In the genomic region with DNA sequence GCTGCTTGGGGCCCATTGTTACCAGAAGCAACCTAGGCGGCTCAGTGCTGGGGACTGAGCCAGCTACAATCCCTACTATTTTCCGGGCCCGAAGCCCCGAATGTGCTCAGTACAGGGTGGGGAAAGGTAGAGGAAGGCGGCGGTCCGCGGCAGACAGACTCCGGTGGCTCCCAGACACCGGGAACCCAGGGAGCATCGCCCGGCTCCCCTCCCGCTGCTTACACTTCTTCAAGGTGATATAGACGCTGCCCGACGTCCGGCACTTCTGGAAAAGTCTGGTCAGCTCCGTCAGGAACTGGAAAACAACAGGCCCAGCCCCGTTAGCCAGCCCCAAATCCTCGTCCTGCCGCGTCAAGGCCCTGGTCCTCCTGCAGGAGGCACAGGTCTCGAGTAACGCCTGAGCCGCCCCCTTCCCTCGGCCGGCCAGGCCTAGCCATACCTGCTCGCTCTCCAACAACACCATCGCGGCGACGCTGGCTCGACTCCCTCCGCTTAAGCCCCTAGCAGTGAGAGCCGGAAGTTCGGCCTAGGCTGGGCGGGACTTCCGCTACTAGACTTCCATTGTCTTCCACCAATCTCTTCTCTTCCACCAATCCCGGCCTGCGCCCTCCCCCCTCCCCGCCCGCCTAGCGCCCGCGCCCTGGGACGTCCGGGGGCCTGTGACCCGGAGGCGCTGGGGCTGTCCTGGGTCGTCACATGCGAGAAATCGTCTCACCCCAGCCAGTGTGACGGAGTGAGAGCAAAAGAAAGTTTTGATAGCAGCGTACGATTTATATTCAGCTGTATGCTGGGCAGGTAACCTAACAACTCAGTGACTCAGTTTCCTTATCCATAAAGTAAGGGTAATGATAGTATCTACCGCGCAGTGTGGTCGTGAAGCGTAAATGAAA, we compare ENCODE assay signal across 1 cellular context.
TF ChIP-seq lines count a peak whose summit lies in the region.

A gene with protein sequence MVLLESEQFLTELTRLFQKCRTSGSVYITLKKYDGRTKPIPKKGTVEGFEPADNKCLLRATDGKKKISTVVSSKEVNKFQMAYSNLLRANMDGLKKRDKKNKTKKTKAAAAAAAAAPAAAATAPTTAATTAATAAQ (minus strand): TSS at position 528 of the 890 bp plus-strand sequence. CDS start 65 bp downstream, at position 463.

TF ChIP-seq in HepG2, 621 proteins besides CTCF, POLR2A, EP300 and RAD21 (continued from another document and continues in another):
- TF ChIP-seq, protein P1, sequence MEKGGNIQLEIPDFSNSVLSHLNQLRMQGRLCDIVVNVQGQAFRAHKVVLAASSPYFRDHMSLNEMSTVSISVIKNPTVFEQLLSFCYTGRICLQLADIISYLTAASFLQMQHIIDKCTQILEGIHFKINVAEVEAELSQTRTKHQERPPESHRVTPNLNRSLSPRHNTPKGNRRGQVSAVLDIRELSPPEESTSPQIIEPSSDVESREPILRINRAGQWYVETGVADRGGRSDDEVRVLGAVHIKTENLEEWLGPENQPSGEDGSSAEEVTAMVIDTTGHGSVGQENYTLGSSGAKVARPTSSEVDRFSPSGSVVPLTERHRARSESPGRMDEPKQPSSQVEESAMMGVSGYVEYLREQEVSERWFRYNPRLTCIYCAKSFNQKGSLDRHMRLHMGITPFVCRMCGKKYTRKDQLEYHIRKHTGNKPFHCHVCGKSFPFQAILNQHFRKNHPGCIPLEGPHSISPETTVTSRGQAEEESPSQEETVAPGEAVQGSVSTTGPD (CRISPR knock-in tag; IDR thresholded peaks at IDR 0.05), result no peak
- TF ChIP-seq SOX5 (CRISPR knock-in tag; IDR thresholded peaks at IDR 0.05; ENCODE audit: borderline replicate concordance) (peak; percentile 84), SAFB2 (CRISPR knock-in tag; IDR thresholded peaks at IDR 0.05; ENCODE audit: borderline replicate concordance, low read depth) (0 out of 2 replicates have a peak, but pooled peaks have one; percentile 60), BORCS8-MEF2B (CRISPR knock-in tag; IDR thresholded peaks at IDR 0.05) (peak; percentile 87), ZEB1 (IDR thresholded peaks at IDR 0.05; ENCODE audit: insufficient replicate concordance, low read depth) (no peak), ZNF749 (CRISPR knock-in tag; IDR thresholded peaks at IDR 0.05; ENCODE audit: borderline replicate concordance) (peak; percentile 51; the same call in 1 of the 2 replicates), SMAD3 (CRISPR knock-in tag; IDR thresholded peaks at IDR 0.05) (peak; percentile 22; the same call in 1 of the 2 replicates), MTA1 (CRISPR knock-in tag; IDR thresholded peaks at IDR 0.05; ENCODE audit: borderline replicate concordance) (no peak; the same call in 1 of the 2 replicates), MYNN (CRISPR knock-in tag; IDR thresholded peaks at IDR 0.05; ENCODE audit: low read depth) (no peak), ZNF703 (CRISPR knock-in tag; IDR thresholded peaks at IDR 0.05; ENCODE audit: borderline replicate concordance) (no peak; the same call in 1 of the 2 replicates), GABPB1 (CRISPR knock-in tag; IDR thresholded peaks at IDR 0.05) (peak; percentile 100), SPEN (CRISPR knock-in tag; IDR thresholded peaks at IDR 0.05; ENCODE audit: low read depth) (peak; percentile 86), KAT8 (CRISPR knock-in tag; IDR thresholded peaks at IDR 0.05) (peak; percentile 94), KLF6 (CRISPR knock-in tag; IDR thresholded peaks at IDR 0.05) (peak; percentile 78), YEATS2 (CRISPR knock-in tag; IDR thresholded peaks at IDR 0.05; ENCODE audit: borderline replicate concordance) (peak; percentile 94; the same call in 1 of the 2 replicates), TOE1 (CRISPR knock-in tag; IDR thresholded peaks at IDR 0.05) (no peak; the same call in 1 of the 2 replicates), ZNF841 (CRISPR knock-in tag; IDR thresholded peaks at IDR 0.05; ENCODE audit: borderline replicate concordance) (no peak), ISX (CRISPR knock-in tag; conservative IDR thresholded peaks at IDR 0.05) (no peak), ETV6 (CRISPR knock-in tag; conservative IDR thresholded peaks at IDR 0.05) (peak; percentile 12; the same call in 1 of the 2 replicates), RFX1 (IDR thresholded peaks at IDR 0.05) (no peak), ZSCAN25 (CRISPR knock-in tag; IDR thresholded peaks at IDR 0.05) (peak; percentile 45; the same call in 1 of the 2 replicates), XRCC5 (optimal IDR thresholded peaks at IDR 0.05; ENCODE audit: low read length) (peak; percentile 40), ZNF737 (CRISPR knock-in tag; IDR thresholded peaks at IDR 0.05; ENCODE audit: borderline replicate concordance) (peak; percentile 67), POLR2AphosphoS5 (IDR thresholded peaks at IDR 0.05; ENCODE audit: low read depth, low read length) (peak; percentile 96), AHR (CRISPR knock-in tag; IDR thresholded peaks at IDR 0.05) (peak; percentile 83; the same call in 1 of the 2 replicates), SP1 (IDR thresholded peaks at IDR 0.05) (no peak), SP1 (CRISPR knock-in tag; IDR thresholded peaks at IDR 0.05) (peak; percentile 36; the same call in 1 of the 2 replicates), ZBTB42 (CRISPR knock-in tag; IDR thresholded peaks at IDR 0.05) (peak; percentile 77), TEAD2 (CRISPR knock-in tag; IDR thresholded peaks at IDR 0.05) (0 out of 2 replicates have a peak, but pooled peaks have one; percentile 73), TEAD3 (CRISPR knock-in tag; optimal IDR thresholded peaks at IDR 0.05; ENCODE audit: borderline replicate concordance) (peak; percentile 10), KLF15 (CRISPR knock-in tag; IDR thresholded peaks at IDR 0.05; ENCODE audit: borderline replicate concordance) (no peak), ATAD3A (CRISPR knock-in tag; IDR thresholded peaks at IDR 0.05) (peak; percentile 87; the same call in 1 of the 2 replicates), PPARG (CRISPR knock-in tag; conservative IDR thresholded peaks at IDR 0.05) (no peak), HCFC1 (IDR thresholded peaks at IDR 0.05; ENCODE audit: low read depth, low read length) (peak; percentile 24; the same call in 1 of the 2 replicates)
- TF ChIP-seq, protein P2, sequence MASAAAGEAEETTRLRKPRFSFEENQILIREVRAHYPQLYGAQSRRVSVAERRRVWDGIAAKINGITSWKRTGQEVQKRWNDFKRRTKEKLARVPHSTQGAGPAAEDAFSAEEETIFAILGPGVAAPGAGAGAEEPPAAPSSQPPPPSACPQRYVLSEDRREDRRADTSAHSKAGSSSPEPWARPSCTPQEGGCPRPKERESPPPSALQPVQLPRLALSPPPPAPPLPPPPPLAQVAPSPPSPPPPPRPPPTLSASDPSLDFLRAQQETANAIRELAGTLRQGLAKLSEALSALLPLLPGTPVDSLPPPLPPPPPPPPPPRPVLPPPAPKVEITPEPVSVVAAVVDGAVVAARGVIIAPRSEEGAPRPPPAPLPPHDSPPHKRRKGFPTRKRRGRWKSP (CRISPR knock-in tag; IDR thresholded peaks at IDR 0.05), result peak; percentile 50; the same call in 1 of the 2 replicates
- TF ChIP-seq, protein P3, sequence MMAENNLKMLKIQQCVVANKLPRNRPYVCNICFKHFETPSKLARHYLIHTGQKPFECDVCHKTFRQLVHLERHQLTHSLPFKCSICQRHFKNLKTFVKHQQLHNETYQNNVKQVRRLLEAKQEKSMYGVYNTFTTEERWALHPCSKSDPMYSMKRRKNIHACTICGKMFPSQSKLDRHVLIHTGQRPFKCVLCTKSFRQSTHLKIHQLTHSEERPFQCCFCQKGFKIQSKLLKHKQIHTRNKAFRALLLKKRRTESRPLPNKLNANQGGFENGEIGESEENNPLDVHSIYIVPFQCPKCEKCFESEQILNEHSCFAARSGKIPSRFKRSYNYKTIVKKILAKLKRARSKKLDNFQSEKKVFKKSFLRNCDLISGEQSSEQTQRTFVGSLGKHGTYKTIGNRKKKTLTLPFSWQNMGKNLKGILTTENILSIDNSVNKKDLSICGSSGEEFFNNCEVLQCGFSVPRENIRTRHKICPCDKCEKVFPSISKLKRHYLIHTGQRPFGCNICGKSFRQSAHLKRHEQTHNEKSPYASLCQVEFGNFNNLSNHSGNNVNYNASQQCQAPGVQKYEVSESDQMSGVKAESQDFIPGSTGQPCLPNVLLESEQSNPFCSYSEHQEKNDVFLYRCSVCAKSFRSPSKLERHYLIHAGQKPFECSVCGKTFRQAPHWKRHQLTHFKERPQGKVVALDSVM (CRISPR knock-in tag; IDR thresholded peaks at IDR 0.05), result peak; percentile 46; the same call in 1 of the 2 replicates
- TF ChIP-seq, protein P4, sequence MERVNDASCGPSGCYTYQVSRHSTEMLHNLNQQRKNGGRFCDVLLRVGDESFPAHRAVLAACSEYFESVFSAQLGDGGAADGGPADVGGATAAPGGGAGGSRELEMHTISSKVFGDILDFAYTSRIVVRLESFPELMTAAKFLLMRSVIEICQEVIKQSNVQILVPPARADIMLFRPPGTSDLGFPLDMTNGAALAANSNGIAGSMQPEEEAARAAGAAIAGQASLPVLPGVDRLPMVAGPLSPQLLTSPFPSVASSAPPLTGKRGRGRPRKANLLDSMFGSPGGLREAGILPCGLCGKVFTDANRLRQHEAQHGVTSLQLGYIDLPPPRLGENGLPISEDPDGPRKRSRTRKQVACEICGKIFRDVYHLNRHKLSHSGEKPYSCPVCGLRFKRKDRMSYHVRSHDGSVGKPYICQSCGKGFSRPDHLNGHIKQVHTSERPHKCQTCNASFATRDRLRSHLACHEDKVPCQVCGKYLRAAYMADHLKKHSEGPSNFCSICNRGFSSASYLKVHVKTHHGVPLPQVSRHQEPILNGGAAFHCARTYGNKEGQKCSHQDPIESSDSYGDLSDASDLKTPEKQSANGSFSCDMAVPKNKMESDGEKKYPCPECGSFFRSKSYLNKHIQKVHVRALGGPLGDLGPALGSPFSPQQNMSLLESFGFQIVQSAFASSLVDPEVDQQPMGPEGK (CRISPR knock-in tag; IDR thresholded peaks at IDR 0.05), result peak; percentile 93
- TF ChIP-seq, protein P5, sequence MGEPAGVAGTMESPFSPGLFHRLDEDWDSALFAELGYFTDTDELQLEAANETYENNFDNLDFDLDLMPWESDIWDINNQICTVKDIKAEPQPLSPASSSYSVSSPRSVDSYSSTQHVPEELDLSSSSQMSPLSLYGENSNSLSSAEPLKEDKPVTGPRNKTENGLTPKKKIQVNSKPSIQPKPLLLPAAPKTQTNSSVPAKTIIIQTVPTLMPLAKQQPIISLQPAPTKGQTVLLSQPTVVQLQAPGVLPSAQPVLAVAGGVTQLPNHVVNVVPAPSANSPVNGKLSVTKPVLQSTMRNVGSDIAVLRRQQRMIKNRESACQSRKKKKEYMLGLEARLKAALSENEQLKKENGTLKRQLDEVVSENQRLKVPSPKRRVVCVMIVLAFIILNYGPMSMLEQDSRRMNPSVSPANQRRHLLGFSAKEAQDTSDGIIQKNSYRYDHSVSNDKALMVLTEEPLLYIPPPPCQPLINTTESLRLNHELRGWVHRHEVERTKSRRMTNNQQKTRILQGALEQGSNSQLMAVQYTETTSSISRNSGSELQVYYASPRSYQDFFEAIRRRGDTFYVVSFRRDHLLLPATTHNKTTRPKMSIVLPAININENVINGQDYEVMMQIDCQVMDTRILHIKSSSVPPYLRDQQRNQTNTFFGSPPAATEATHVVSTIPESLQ (CRISPR knock-in tag; conservative IDR thresholded peaks at IDR 0.05), result 0 out of 2 replicates have a peak, but pooled peaks have one; percentile 42
- TF ChIP-seq, protein P6, sequence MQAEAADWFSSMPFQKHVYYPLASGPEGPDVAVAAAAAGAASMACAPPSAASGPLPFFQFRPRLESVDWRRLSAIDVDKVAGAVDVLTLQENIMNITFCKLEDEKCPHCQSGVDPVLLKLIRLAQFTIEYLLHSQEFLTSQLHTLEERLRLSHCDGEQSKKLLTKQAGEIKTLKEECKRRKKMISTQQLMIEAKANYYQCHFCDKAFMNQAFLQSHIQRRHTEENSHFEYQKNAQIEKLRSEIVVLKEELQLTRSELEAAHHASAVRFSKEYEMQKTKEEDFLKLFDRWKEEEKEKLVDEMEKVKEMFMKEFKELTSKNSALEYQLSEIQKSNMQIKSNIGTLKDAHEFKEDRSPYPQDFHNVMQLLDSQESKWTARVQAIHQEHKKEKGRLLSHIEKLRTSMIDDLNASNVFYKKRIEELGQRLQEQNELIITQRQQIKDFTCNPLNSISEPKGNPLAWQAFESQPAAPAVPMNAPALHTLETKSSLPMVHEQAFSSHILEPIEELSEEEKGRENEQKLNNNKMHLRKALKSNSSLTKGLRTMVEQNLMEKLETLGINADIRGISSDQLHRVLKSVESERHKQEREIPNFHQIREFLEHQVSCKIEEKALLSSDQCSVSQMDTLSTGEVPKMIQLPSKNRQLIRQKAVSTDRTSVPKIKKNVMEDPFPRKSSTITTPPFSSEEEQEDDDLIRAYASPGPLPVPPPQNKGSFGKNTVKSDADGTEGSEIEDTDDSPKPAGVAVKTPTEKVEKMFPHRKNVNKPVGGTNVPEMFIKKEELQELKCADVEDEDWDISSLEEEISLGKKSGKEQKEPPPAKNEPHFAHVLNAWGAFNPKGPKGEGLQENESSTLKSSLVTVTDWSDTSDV (CRISPR knock-in tag; IDR thresholded peaks at IDR 0.05), result peak; percentile 77; the same call in 1 of the 2 replicates
- TF ChIP-seq, protein P7, sequence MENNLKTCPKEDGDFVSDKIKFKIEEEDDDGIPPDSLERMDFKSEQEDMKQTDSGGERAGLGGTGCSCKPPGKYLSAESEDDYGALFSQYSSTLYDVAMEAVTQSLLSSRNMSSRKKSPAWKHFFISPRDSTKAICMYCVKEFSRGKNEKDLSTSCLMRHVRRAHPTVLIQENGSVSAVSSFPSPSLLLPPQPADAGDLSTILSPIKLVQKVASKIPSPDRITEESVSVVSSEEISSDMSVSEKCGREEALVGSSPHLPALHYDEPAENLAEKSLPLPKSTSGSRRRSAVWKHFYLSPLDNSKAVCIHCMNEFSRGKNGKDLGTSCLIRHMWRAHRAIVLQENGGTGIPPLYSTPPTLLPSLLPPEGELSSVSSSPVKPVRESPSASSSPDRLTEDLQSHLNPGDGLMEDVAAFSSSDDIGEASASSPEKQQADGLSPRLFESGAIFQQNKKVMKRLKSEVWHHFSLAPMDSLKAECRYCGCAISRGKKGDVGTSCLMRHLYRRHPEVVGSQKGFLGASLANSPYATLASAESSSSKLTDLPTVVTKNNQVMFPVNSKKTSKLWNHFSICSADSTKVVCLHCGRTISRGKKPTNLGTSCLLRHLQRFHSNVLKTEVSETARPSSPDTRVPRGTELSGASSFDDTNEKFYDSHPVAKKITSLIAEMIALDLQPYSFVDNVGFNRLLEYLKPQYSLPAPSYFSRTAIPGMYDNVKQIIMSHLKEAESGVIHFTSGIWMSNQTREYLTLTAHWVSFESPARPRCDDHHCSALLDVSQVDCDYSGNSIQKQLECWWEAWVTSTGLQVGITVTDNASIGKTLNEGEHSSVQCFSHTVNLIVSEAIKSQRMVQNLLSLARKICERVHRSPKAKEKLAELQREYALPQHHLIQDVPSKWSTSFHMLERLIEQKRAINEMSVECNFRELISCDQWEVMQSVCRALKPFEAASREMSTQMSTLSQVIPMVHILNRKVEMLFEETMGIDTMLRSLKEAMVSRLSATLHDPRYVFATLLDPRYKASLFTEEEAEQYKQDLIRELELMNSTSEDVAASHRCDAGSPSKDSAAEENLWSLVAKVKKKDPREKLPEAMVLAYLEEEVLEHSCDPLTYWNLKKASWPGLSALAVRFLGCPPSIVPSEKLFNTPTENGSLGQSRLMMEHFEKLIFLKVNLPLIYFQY (CRISPR knock-in tag; IDR thresholded peaks at IDR 0.05; ENCODE audit: borderline replicate concordance), result peak; percentile 87
